In genomic region chr9:129626079-129626943, GRCh38 we compare ENCODE assay signal across 8 cellular contexts. TPM values are rescaled to one million over a fixed set of nuclear protein-coding genes. Genes with fewer than 3 reads are reported as not detected.
DNase-seq lines count a peak whose midpoint lies in the region; ATAC-seq and TF ChIP-seq lines count a peak whose summit lies in the region.

NTMT1 (plus strand) TSS chr9:129626163; CDS start chr9:129632704, 6,541 bp downstream.

- peaks cover 66% of the 10 kb centered on the region for H3K4me1 Mint-ChIP-seq in activated naive CD8-positive, alpha-beta T cell treated with anti-CD3 and anti-CD28 coated beads, Interleukin-2, amount 50 U/mL, for 24 hours

- H3K4me3 Mint-ChIP-seq in activated naive CD8-positive, alpha-beta T cell treated with anti-CD3 and anti-CD28 coated beads, Interleukin-2, amount 50 U/mL, for 24 hours: peak within 1 kb of the TSS; percentile 93

- H3K27ac Mint-ChIP-seq in activated naive CD8-positive, alpha-beta T cell treated with anti-CD3 and anti-CD28 coated beads, Interleukin-2, amount 50 U/mL, for 24 hours: peak within 1 kb of the TSS; percentile 89

- H3K27ac ChIP-seq in upper lobe of left lung: peak within 1 kb of the TSS; percentile 92 to 94 (median 94)

- H3K27me3 ChIP-seq in upper lobe of left lung: no peaks in the 10 kb centered on the region

- ATAC-seq in HG02571 (IDR thresholded peaks at IDR 0.05; ENCODE audit: unreplicated experiment) (peak; percentile 72), upper lobe of left lung (ENCODE audit: low FRiP score in 2 of 2) (peak; percentile 93 to 97)
- peak; percentile 66 for ATAC-seq in activated naive CD8-positive, alpha-beta T cell treated with anti-CD3 and anti-CD28 coated beads, Interleukin-2, amount 50 U/mL, for 24 hours

- H3K4me3 ChIP-seq in upper lobe of left lung: peak within 1 kb of the TSS; percentile 80 to 89 (median 86)

- H3K9me3 Mint-ChIP-seq in activated naive CD8-positive, alpha-beta T cell treated with anti-CD3 and anti-CD28 coated beads, Interleukin-2, amount 50 U/mL, for 24 hours: no peaks in the 10 kb centered on the region

- intact Hi-C loops in cardiac septum (cut with DNase I): no loop called here
- intact Hi-C loops in posterior cingulate gyrus (cut with DNase I): no loop called here

- no peaks in the 10 kb centered on the region for H3K9me3 ChIP-seq in upper lobe of left lung

- WGBS in upper lobe of left lung, 2 donors: 0% methylated on average over 25 to 36 of the region's 67 CpGs

- H3K36me3 ChIP-seq in upper lobe of left lung: no peaks in the 10 kb centered on the region

- peak in 1 of 4 donors; percentile 78 for TF ChIP-seq EP300 in upper lobe of left lung (IDR thresholded peaks at IDR 0.05)

- H3K4me1 ChIP-seq in upper lobe of left lung: peaks cover 23 to 65% (median 36%) of the 10 kb centered on the region in 4 donors

- peaks cover 26% of the 10 kb centered on the region for H3K36me3 Mint-ChIP-seq in activated naive CD8-positive, alpha-beta T cell treated with anti-CD3 and anti-CD28 coated beads, Interleukin-2, amount 50 U/mL, for 24 hours (ENCODE audit: low read depth)

- H3K27me3 Mint-ChIP-seq in activated naive CD8-positive, alpha-beta T cell treated with anti-CD3 and anti-CD28 coated beads, Interleukin-2, amount 50 U/mL, for 24 hours: peaks cover 12% of the 10 kb centered on the region

- DNase-seq in GM10266 (ENCODE audit: extremely low spot score) (peak; percentile 95), NCI-H1048 (lab: John Stamatoyannopoulos, UW) (peak; percentile 53), T follicular helper cell (ENCODE audit: low read depth) (peak; percentile 90), cardiac septum (ENCODE audit: low spot score) (peak; percentile 97), posterior cingulate gyrus (peak; percentile 90 to 99 (median 94)), upper lobe of left lung (peak; percentile 90 to 98)
- DNase-seq in activated naive CD8-positive, alpha-beta T cell treated with anti-CD3 and anti-CD28 coated beads, Interleukin-2, amount 50 U/mL, for 24 hours: peak; percentile 93

- TF ChIP-seq POLR2A in upper lobe of left lung (IDR thresholded peaks at IDR 0.05): peak; percentile 82 to 98 (median 96)

- TF ChIP-seq CTCF in GM10266 (IDR thresholded peaks at IDR 0.05; ENCODE audit: control insufficient read depth, insufficient read depth, low read depth, missing control alignments): no peak
- peak in 3 of 6 experiments; percentile 16 to 33 (median 16) for TF ChIP-seq CTCF in upper lobe of left lung (IDR thresholded peaks at IDR 0.05)

RNA-seq across cellular contexts. Expression of gene NTMT1, which starts in this region (rescaled TPM):
- 49.5 TPM for total RNA-seq in cardiac septum
- 10 to 100 TPM; 15.0 to 37.7 (median 23.6) TPM for total RNA-seq in upper lobe of left lung

Comparison
In these comparisons a context has a peak if more than half of its experiments do, and no peak if none do; other contexts are left out.
1. Peak in every context shown above with its lines: DNase-seq, ATAC-seq, H3K4me3 ChIP-seq and H3K27ac ChIP-seq.